12 cellular contexts compared by ENCODE assay signal in the genomic region with DNA sequence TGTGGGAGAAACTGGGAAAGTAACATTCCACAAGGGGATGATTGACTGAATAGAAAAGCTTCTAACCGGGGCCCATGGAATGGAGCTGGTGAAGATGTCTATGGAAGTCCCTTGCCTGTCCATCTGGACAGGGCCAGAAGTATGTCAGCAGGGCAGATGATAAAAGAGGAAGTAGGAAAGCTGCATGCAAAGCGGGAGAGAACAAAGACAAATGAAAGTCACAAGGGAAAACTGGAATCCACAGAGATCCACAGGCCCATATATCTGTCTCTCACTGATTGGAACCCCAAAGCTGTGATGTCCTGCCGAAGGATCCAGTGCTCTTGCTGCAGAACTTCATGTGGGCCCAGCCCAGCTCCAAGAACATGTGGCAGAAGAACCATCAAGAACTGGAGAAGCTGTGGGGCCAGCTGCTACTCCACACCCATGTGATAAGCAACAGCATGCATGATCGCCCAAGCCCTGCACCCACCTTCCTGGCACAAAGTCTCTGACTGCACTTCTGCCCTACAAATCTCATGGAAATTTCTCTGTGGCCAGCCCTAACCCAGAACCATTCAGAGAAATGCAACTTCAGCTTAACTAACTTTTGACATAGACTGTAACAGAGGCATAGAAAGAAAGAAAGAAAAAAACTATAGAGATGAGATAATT.
DNase-seq lines count a peak whose midpoint lies in the region; ATAC-seq, FAIRE-seq and TF ChIP-seq lines count a peak whose summit lies in the region.
"Had no signal": no experiment of that assay in that cellular context is flagged by ENCODE, and none has a peak within 500 bp of the region (broad histone marks: within the 10 kb centered on the region; RNA-seq: fewer than 3 reads in every experiment).

No MANE protein-coding gene starts in this region.

- dilution Hi-C loops in mammary epithelial cell (cut with HindIII; ENCODE audit: low sequenced_read_pairs): no loop called here

- no peak overlapping the region for H3K9ac ChIP-seq in mammary epithelial cell (ENCODE audit: insufficient read depth, low read length)

- no peak for TF ChIP-seq CTCF in GM10248 (IDR thresholded peaks at IDR 0.05; ENCODE audit: control extremely low read depth, extremely low read depth, low read depth, missing control alignments)
- no peak for TF ChIP-seq CTCF in mammary epithelial cell (conservative IDR thresholded peaks at IDR 0.05 in 1 of 2, IDR thresholded peaks at IDR 0.05 in 1 of 2; ENCODE audit: extremely low read depth in 1 of 2, insufficient read depth in 1 of 2, low read depth in 1 of 2, low read length in 2 of 2)

- H3K27ac ChIP-seq in mammary epithelial cell (ENCODE audit: insufficient read depth, low read depth, low read length): no peak overlapping the region
- H3K27ac ChIP-seq: neutrophil, PC-9 had no signal

- POLR2A ChIA-PET in GM10248 (lab: Yijun Ruan, JAX): no interaction called here

- no peaks in the 10 kb centered on the region for H4K20me1 ChIP-seq in mammary epithelial cell (ENCODE audit: insufficient read depth, low read length)

- WGBS in mammary epithelial cell (ENCODE audit: low coverage, missing lambda C conversion rate): 77% methylated on average over 4 of the region's 4 CpGs

- no peaks in the 10 kb centered on the region for H3K36me3 ChIP-seq in mammary epithelial cell (ENCODE audit: insufficient read depth, low read length)
- H3K36me3 ChIP-seq: neutrophil had no signal

- H3K4me2 ChIP-seq in mammary epithelial cell (ENCODE audit: insufficient read depth, low read depth, low read length): no peak overlapping the region
- H3K4me2 ChIP-seq: PC-9 had no signal

- H3K27me3 ChIP-seq in mammary epithelial cell (ENCODE audit: insufficient read depth, low read length): no peaks in the 10 kb centered on the region
- H3K27me3 ChIP-seq: neutrophil had no signal

- no TSS peak for BruUV-seq in mammary epithelial cell (replicated peaks; lab: Mats Ljungman, UMichigan)

- no peaks in the 10 kb centered on the region for H3K9me3 ChIP-seq in mammary epithelial cell (replicated peaks; ENCODE audit: insufficient read depth, low read length)
- H3K9me3 ChIP-seq: neutrophil had no signal

- in situ Hi-C loops in mammary epithelial cell (cut with MboI; ENCODE audit: low sequenced_read_pairs in 2 of 2): no loop called here

- ATAC-seq in GM19395 (IDR thresholded peaks at IDR 0.05; ENCODE audit: unreplicated experiment) (peak; percentile 81), HG02870 (IDR thresholded peaks at IDR 0.05; ENCODE audit: unreplicated experiment) (peak; percentile 65), esophagus mucosa (no peak)

- CTCF ChIA-PET in GM10248 (lab: Yijun Ruan, JAX) (interaction anchor here (0.6 to 1.3 kb wide), 5 partner anchors 9 to 29 kb away, joined by 3 to 4 read pairs (median 3); no protein-coding TSS in a partner anchor), mammary epithelial cell (lab: Charles Lee; ENCODE audit: low non-redundant PET) (no interaction called here)

- H3K79me2 ChIP-seq in mammary epithelial cell (ENCODE audit: insufficient read depth, low read length): no peaks in the 10 kb centered on the region

- intact Hi-C loops in mammary epithelial cell (cut with micrococcal nuclease): no loop called here

- DNase-seq in GM10248 (ENCODE audit: extremely low spot score) (peak; percentile 5), MV-4-11 (lab: John Stamatoyannopoulos, UW) (peak; percentile 15), mammary epithelial cell (no peak), HTR-8/SVneo (ENCODE audit: insufficient read length, low spot score) (no peak), T1000 (lab: John Stamatoyannopoulos, UW) (no peak)
- DNase-seq: central memory CD4-positive, alpha-beta T cell; NCI-H146; PC-9 had no signal

- H3K4me1 ChIP-seq in mammary epithelial cell (ENCODE audit: insufficient read depth, low read length): no peaks in the 10 kb centered on the region

- H2AFZ ChIP-seq in mammary epithelial cell (ENCODE audit: low read depth, low read length): no peak overlapping the region
- H2AFZ ChIP-seq: PC-9 had no signal

- no peak for FAIRE-seq in HTR-8/SVneo (lab: Jason Lieb, UNC)

- no peak overlapping the region for H3K4me3 ChIP-seq in mammary epithelial cell (replicated peaks in 1 of 3; ENCODE audit: insufficient read depth in 1 of 3, low read depth in 2 of 3, low read length in 3 of 3)
- H3K4me3 ChIP-seq: PC-9 had no signal

Comparison
In these comparisons a context has a peak if more than half of its experiments do, and no peak if none do; other contexts are left out.
1. DNase-seq: peak in GM10248 (single experiment) and MV-4-11 (single experiment); none in mammary epithelial cell (single experiment), HTR-8/SVneo (single experiment) and T1000 (single experiment).